26 cellular contexts compared by ENCODE assay signal in the genomic region with DNA sequence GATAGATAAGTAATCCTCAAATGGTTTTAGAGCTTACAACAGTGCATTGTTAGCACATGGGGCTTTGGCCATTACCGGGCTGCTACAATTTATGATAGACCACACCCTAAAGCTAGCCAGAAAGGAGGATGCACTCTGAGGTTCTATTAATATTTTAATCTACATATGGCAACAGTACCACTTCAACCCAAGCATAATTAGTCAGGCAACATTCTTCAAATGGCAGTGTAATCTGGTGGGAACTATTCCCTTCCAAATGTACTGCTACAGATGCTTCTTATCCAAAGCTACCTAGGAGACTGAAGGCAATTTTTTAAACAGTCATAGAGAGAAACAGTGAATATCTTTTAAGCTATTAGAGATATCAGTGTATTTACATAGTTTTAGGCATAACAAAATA.
"Had no signal": no experiment of that assay in that cellular context is flagged by ENCODE, and none has a peak within 500 bp of the region (broad histone marks: within the 10 kb centered on the region; RNA-seq: fewer than 3 reads in every experiment).

No MANE protein-coding gene starts in this region.

- H3K9me3 Mint-ChIP-seq: neural progenitor cell had no signal

- DNase-seq: activated CD4-positive, alpha-beta T cell treated with anti-CD3 and anti-CD28 coated beads, Interleukin-2, amount 50 U/mL, for 4 hours; activated CD8-positive, alpha-beta memory T cell treated with anti-CD3 and anti-CD28 coated beads for 24 hours; activated CD8-positive, alpha-beta memory T cell treated with anti-CD3 and anti-CD28 coated beads, Interleukin-2, amount 50 U/mL, for 4 hours; activated naive CD4-positive, alpha-beta T cell; activated naive CD8-positive, alpha-beta T cell treated with anti-CD3 and anti-CD28 coated beads, Interleukin-2, amount 10 ng/mL, durations not matched to agents 7 days and 5 days; activated T-cell treated with anti-CD3 and anti-CD28 coated beads, Interleukin-2, amount 50 U/mL, for 24 hours; amygdala; body of pancreas; foreskin melanocyte; immature natural killer cell; kidney glomerular epithelial cell; left lung; naive thymus-derived CD8-positive, alpha-beta T cell; retina; sigmoid colon; stimulated activated CD4-positive, alpha-beta T cell treated with anti-CD3 and anti-CD28 coated beads, Interleukin-2, amount 100 ng/mL, for 48 hours; stimulated activated CD8-positive, alpha-beta memory T cell treated with anti-CD3 and anti-CD28 coated beads, Interleukin-4, amount 100 ng/mL, for 48 hours; stimulated activated naive B cell treated with anti-CD40 and anti-IgM and Interleukin-4, amounts not matched to agents 10 μg/mL and 1 μg/mL and 100 μg/mL, for 72 hours; testis; trophoblast cell had no signal

- H3K27ac ChIP-seq: body of pancreas, epithelial cell of prostate, left lung, neural progenitor cell, sigmoid colon, testis, vagina had no signal

- H2AFZ ChIP-seq: neural progenitor cell had no signal

- H3K27me3 Mint-ChIP-seq: activated naive CD8-positive, alpha-beta T cell treated with anti-CD3 and anti-CD28 coated beads, Interleukin-2, amount 10 ng/mL, durations not matched to agents 7 days and 5 days; activated T-cell treated with anti-CD3 and anti-CD28 coated beads, Interleukin-2, amount 50 U/mL, for 24 hours; naive thymus-derived CD8-positive, alpha-beta T cell; progenitor cell of endocrine pancreas; stimulated activated naive B cell treated with anti-CD40 and anti-IgM and Interleukin-4, amounts not matched to agents 10 μg/mL and 1 μg/mL and 100 μg/mL, for 72 hours had no signal

- H3K4me3 ChIP-seq: body of pancreas, left lung, lung, neural progenitor cell, sigmoid colon, testis, vagina had no signal

- H3K4me1 Mint-ChIP-seq: activated naive CD8-positive, alpha-beta T cell treated with anti-CD3 and anti-CD28 coated beads, Interleukin-2, amount 10 ng/mL, durations not matched to agents 7 days and 5 days; immature natural killer cell; neural progenitor cell; stimulated activated naive B cell treated with anti-CD40 and anti-IgM and Interleukin-4, amounts not matched to agents 10 μg/mL and 1 μg/mL and 100 μg/mL, for 72 hours had no signal

- ATAC-seq: body of pancreas; left lung; naive thymus-derived CD8-positive, alpha-beta T cell; stimulated activated naive B cell treated with anti-CD40 and anti-IgM and Interleukin-4, amounts not matched to agents 10 μg/mL and 1 μg/mL and 100 μg/mL, for 72 hours had no signal

- H3K4me1 ChIP-seq: body of pancreas, left lung, neural progenitor cell, sigmoid colon, testis, vagina had no signal

- H3K27me3 ChIP-seq: body of pancreas, left lung, neural progenitor cell, sigmoid colon, testis, vagina had no signal

- H3K9me3 ChIP-seq: body of pancreas, left lung, sigmoid colon, testis, vagina had no signal

- H3K27ac Mint-ChIP-seq: activated naive CD8-positive, alpha-beta T cell treated with anti-CD3 and anti-CD28 coated beads, Interleukin-2, amount 10 ng/mL, durations not matched to agents 7 days and 5 days; activated T-cell treated with anti-CD3 and anti-CD28 coated beads, Interleukin-2, amount 50 U/mL, for 24 hours; activated T-helper 2 cell treated with anti-CD3 and anti-CD28 coated beads, Interferon-gamma antibody, Interleukin-2, Interleukin-4, amounts not matched to agents 10 μg/mL and 5 μg/mL and 100 μg/mL, durations not matched to agents 14 hours and 24 hours and 36 hours; immature natural killer cell; naive thymus-derived CD8-positive, alpha-beta T cell; neural progenitor cell; progenitor cell of endocrine pancreas; stimulated activated naive B cell treated with anti-CD40 and anti-IgM and Interleukin-4, amounts not matched to agents 10 μg/mL and 1 μg/mL and 100 μg/mL, for 72 hours had no signal

- H3K4me3 Mint-ChIP-seq: activated naive CD8-positive, alpha-beta T cell treated with anti-CD3 and anti-CD28 coated beads, Interleukin-2, amount 10 ng/mL, durations not matched to agents 7 days and 5 days; activated T-cell treated with anti-CD3 and anti-CD28 coated beads, Interleukin-2, amount 50 U/mL, for 24 hours; immature natural killer cell; naive thymus-derived CD8-positive, alpha-beta T cell; neural progenitor cell; stimulated activated naive B cell treated with anti-CD40 and anti-IgM and Interleukin-4, amounts not matched to agents 10 μg/mL and 1 μg/mL and 100 μg/mL, for 72 hours had no signal

- H3K4me2 ChIP-seq: neural progenitor cell had no signal

- H3K36me3 ChIP-seq: left lung, neural progenitor cell, sigmoid colon, vagina had no signal
